12 cellular contexts compared by ENCODE assay signal in the genomic region with DNA sequence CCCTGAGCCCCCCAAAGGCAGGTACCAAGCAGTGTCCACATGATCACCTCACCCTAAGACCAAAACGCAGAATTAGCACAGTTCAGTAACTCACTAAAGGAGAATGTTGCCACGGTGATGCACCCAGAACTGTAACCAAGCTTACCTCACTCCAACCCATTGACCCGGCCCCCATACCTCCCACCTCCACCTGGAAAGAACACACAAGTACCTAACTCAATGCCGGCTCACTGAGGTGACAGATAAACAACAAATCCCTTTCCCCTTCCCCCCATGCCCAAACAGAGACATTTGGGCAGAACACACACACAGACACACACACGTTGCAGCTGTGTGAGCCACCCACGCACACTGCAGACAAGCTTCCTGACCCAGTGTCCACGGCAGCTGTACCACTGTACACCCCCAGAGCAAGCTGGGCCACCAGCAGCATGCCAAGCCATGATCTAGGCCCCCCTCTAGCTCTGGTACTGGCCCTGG. TPM values are rescaled to one million over a fixed set of nuclear protein-coding genes. Genes with fewer than 3 reads are reported as not detected.
A peak's percentile ranks its signal among the peaks of the same experiment; 100 is the strongest.
DNase-seq lines count a peak whose midpoint lies in the region; ATAC-seq and TF ChIP-seq lines count a peak whose summit lies in the region.
"Had no signal": no experiment of that assay in that cellular context is flagged by ENCODE, and none has a peak within 500 bp of the region (broad histone marks: within the 10 kb centered on the region; RNA-seq: fewer than 3 reads in every experiment).

No MANE protein-coding gene starts in this region.

- H3K27ac Mint-ChIP-seq in activated CD4-positive, alpha-beta T cell treated with anti-CD3 and anti-CD28 coated beads, Interleukin-2, amount 10 ng/mL, durations not matched to agents 24 days and 14 days = peak overlapping the region; percentile 11
- no peak overlapping the region for H3K27ac Mint-ChIP-seq in activated CD4-positive, alpha-beta T cell treated with anti-CD3 and anti-CD28 coated beads, Interleukin-2, amount 10 ng/mL, durations not matched to agents 7 days and 5 days
- H3K27ac Mint-ChIP-seq in memory B cell = peak overlapping the region; percentile 56

- POLR2A ChIA-PET in activated CD4-positive, alpha-beta T cell treated with anti-CD3 and anti-CD28 coated beads, Interleukin-2, amount 10 ng/mL, durations not matched to agents 7 days and 5 days (lab: Charles Lee) = no interaction called here

- no peak for DNase-seq in activated CD4-positive, alpha-beta T cell treated with anti-CD3 and anti-CD28 coated beads, Interleukin-2, amount 10 ng/mL, durations not matched to agents 24 days and 14 days
- DNase-seq in activated CD4-positive, alpha-beta T cell treated with anti-CD3 and anti-CD28 coated beads, Interleukin-2, amount 10 ng/mL, durations not matched to agents 7 days and 5 days = no peak
- DNase-seq in caudate nucleus (lab: John Stamatoyannopoulos, UW) (peak in 3 of 61 donors; percentile 13 to 53 (median 26)), memory B cell (ENCODE audit: low spot score in 2 of 2) (no peak), suprapubic skin (ENCODE audit: low spot score in 2 of 2) (no peak), mucosa of descending colon (no peak), HAP-1 (ENCODE audit: low spot score in 2 of 2) (no peak), occipital lobe (lab: John Stamatoyannopoulos, UW) (no peak)

- peaks cover 57% of the 10 kb centered on the region for H3K4me1 Mint-ChIP-seq in activated CD4-positive, alpha-beta T cell treated with anti-CD3 and anti-CD28 coated beads, Interleukin-2, amount 10 ng/mL, durations not matched to agents 24 days and 14 days
- H3K4me1 Mint-ChIP-seq in activated CD4-positive, alpha-beta T cell treated with anti-CD3 and anti-CD28 coated beads, Interleukin-2, amount 10 ng/mL, durations not matched to agents 7 days and 5 days = peaks cover 29% of the 10 kb centered on the region
- peaks cover 38% of the 10 kb centered on the region for H3K4me1 Mint-ChIP-seq in memory B cell

- CTCF ChIA-PET in activated CD4-positive, alpha-beta T cell treated with anti-CD3 and anti-CD28 coated beads, Interleukin-2, amount 10 ng/mL, durations not matched to agents 7 days and 5 days (lab: Charles Lee) = interaction anchor here (0.7 to 10.5 kb wide), 16 partner anchors 10 to 81 kb away, joined by 3 to 162 read pairs (median 4); a partner anchor contains a TSS

- H3K4me3 ChIP-seq in suprapubic skin (peak overlapping the region; percentile 67), mucosa of descending colon (no peak overlapping the region), HAP-1 (no peak overlapping the region)

- TF ChIP-seq EP300 in suprapubic skin (IDR thresholded peaks at IDR 0.05) = no peak

- intact Hi-C loops in activated CD4-positive, alpha-beta T cell treated with anti-CD3 and anti-CD28 coated beads, Interleukin-2, amount 10 ng/mL, durations not matched to agents 24 days and 14 days (cut with micrococcal nuclease) = loop anchor here (5.0 kb wide), 1 partner anchor 1490 kb away; a partner anchor contains a TSS
- intact Hi-C loops in mucosa of descending colon (cut with DNase I, micrococcal nuclease) = no loop called here

- no peaks in the 10 kb centered on the region for H3K36me3 Mint-ChIP-seq in activated CD4-positive, alpha-beta T cell treated with anti-CD3 and anti-CD28 coated beads, Interleukin-2, amount 10 ng/mL, durations not matched to agents 24 days and 14 days (ENCODE audit: low read depth)
- no peaks in the 10 kb centered on the region for H3K36me3 Mint-ChIP-seq in activated CD4-positive, alpha-beta T cell treated with anti-CD3 and anti-CD28 coated beads, Interleukin-2, amount 10 ng/mL, durations not matched to agents 7 days and 5 days (ENCODE audit: low read depth)
- H3K36me3 Mint-ChIP-seq in memory B cell = no peaks in the 10 kb centered on the region

- H3K4me1 ChIP-seq in suprapubic skin (peaks cover 68% of the 10 kb centered on the region), mucosa of descending colon (ENCODE audit: low read depth) (peaks cover 45% of the 10 kb centered on the region), HAP-1 (no peaks in the 10 kb centered on the region)

- no peak for ATAC-seq in memory B cell (ENCODE audit: low read depth)
- ATAC-seq in mucosa of descending colon = no peak

- in situ Hi-C loops in HAP-1 (cut with MboI; ENCODE audit: low sequenced_read_pairs) = no loop called here

- H3K4me3 Mint-ChIP-seq in activated CD4-positive, alpha-beta T cell treated with anti-CD3 and anti-CD28 coated beads, Interleukin-2, amount 10 ng/mL, durations not matched to agents 24 days and 14 days = peak overlapping the region; percentile 51
- H3K4me3 Mint-ChIP-seq in activated CD4-positive, alpha-beta T cell treated with anti-CD3 and anti-CD28 coated beads, Interleukin-2, amount 10 ng/mL, durations not matched to agents 7 days and 5 days = no peak overlapping the region
- H3K4me3 Mint-ChIP-seq in memory B cell = peak overlapping the region; percentile 41

- no peak for TF ChIP-seq POLR2A in suprapubic skin (IDR thresholded peaks at IDR 0.05)

- H3K27me3 Mint-ChIP-seq in activated CD4-positive, alpha-beta T cell treated with anti-CD3 and anti-CD28 coated beads, Interleukin-2, amount 10 ng/mL, durations not matched to agents 24 days and 14 days = peaks cover 2% of the 10 kb centered on the region
- peaks cover 4% of the 10 kb centered on the region for H3K27me3 Mint-ChIP-seq in activated CD4-positive, alpha-beta T cell treated with anti-CD3 and anti-CD28 coated beads, Interleukin-2, amount 10 ng/mL, durations not matched to agents 7 days and 5 days
- H3K27me3 Mint-ChIP-seq in memory B cell = no peaks in the 10 kb centered on the region

- no peaks in the 10 kb centered on the region for H3K27me3 ChIP-seq in suprapubic skin
- H3K27me3 ChIP-seq in HAP-1 (ENCODE audit: low read depth) = no peaks in the 10 kb centered on the region

- H3K9me3 ChIP-seq in suprapubic skin = no peaks in the 10 kb centered on the region
- no peaks in the 10 kb centered on the region for H3K9me3 ChIP-seq in mucosa of descending colon
- no peaks in the 10 kb centered on the region for H3K9me3 ChIP-seq in HAP-1

- no peak for TF ChIP-seq CTCF in suprapubic skin (IDR thresholded peaks at IDR 0.05)
- no peak for TF ChIP-seq CTCF in mucosa of descending colon (IDR thresholded peaks at IDR 0.05)

- peak overlapping the region; percentile 99 for H3K27ac ChIP-seq in caudate nucleus (ENCODE audit: low read depth, low read length)
- H3K27ac ChIP-seq in suprapubic skin = no peak overlapping the region

- H3K36me3 ChIP-seq in suprapubic skin (no peaks in the 10 kb centered on the region), mucosa of descending colon (ENCODE audit: low read depth) (no peaks in the 10 kb centered on the region), HAP-1 (replicated peaks) (no peaks in the 10 kb centered on the region)

- no peaks in the 10 kb centered on the region for H3K9me3 Mint-ChIP-seq in activated CD4-positive, alpha-beta T cell treated with anti-CD3 and anti-CD28 coated beads, Interleukin-2, amount 10 ng/mL, durations not matched to agents 24 days and 14 days
- no peaks in the 10 kb centered on the region for H3K9me3 Mint-ChIP-seq in activated CD4-positive, alpha-beta T cell treated with anti-CD3 and anti-CD28 coated beads, Interleukin-2, amount 10 ng/mL, durations not matched to agents 7 days and 5 days
- no peaks in the 10 kb centered on the region for H3K9me3 Mint-ChIP-seq in memory B cell

- WGBS in suprapubic skin = 70% methylated on average over 7 of the region's 7 CpGs

RNA-seq across cellular contexts. Expression of a gene that starts 1.3 kb away (rescaled TPM):
- total RNA-seq in activated CD4-positive, alpha-beta T cell treated with anti-CD3 and anti-CD28 coated beads, Interleukin-2, amount 10 ng/mL, durations not matched to agents 24 days and 14 days = 3.6 and 4.5 TPM in 2 replicates
- under 1 TPM in 1 of 2 experiments, not detected in 1; 0.15 TPM for total RNA-seq in activated CD4-positive, alpha-beta T cell treated with anti-CD3 and anti-CD28 coated beads, Interleukin-2, amount 10 ng/mL, durations not matched to agents 7 days and 5 days
- total RNA-seq in suprapubic skin (10 to 100 TPM in 3 of 4 donors, 1 to 10 TPM in 1; 9.3 to 48.9 (median 20.0) TPM), mucosa of descending colon (10 to 100 TPM in 2 of 3 donors, 1 to 10 TPM in 1; 9.5 to 15.6 (median 11.4) TPM), occipital lobe (9.0 TPM)

RNA-seq across cellular contexts. Expression of a gene that starts 15.6 kb away (rescaled TPM):
- total RNA-seq in activated CD4-positive, alpha-beta T cell treated with anti-CD3 and anti-CD28 coated beads, Interleukin-2, amount 10 ng/mL, durations not matched to agents 24 days and 14 days = 10.7 and 12.3 TPM in 2 replicates
- 1 to 10 TPM; 7.9 to 9.1 TPM for total RNA-seq in activated CD4-positive, alpha-beta T cell treated with anti-CD3 and anti-CD28 coated beads, Interleukin-2, amount 10 ng/mL, durations not matched to agents 7 days and 5 days
- total RNA-seq in suprapubic skin = 10 to 100 TPM; 38.2 to 53.6 (median 44.7) TPM
- total RNA-seq in mucosa of descending colon = 10 to 100 TPM; 17.2 to 35.4 (median 19.1) TPM
- 11.1 TPM for total RNA-seq in occipital lobe

RNA-seq across cellular contexts. Expression of a gene that starts 32.1 kb away (rescaled TPM):
- total RNA-seq in activated CD4-positive, alpha-beta T cell treated with anti-CD3 and anti-CD28 coated beads, Interleukin-2, amount 10 ng/mL, durations not matched to agents 24 days and 14 days = 0.09 TPM in 1 of 2 replicates, not detected in the other
- not detected for total RNA-seq in activated CD4-positive, alpha-beta T cell treated with anti-CD3 and anti-CD28 coated beads, Interleukin-2, amount 10 ng/mL, durations not matched to agents 7 days and 5 days
- total RNA-seq in suprapubic skin (10 to 100 TPM in 3 of 4 donors, 1 to 10 TPM in 1; 3.5 to 36.1 (median 20.8) TPM), mucosa of descending colon (under 1 TPM in 2 of 3 donors, not detected in 1; 0.19 to 0.31 TPM), occipital lobe (not detected)
- total RNA-seq: A172; dermis blood vessel endothelial cell; HT-29; T-helper 1 cell treated with Interleukin-12 subunit alpha and Interleukin-12 subunit beta and Interleukin-4 antibody, amounts not matched to agents 30 ng/mL and 1 ng/mL, for 36 hours had no signal

RNA-seq across cellular contexts. Expression of a gene that starts 51.6 kb away (rescaled TPM):
- total RNA-seq in activated CD4-positive, alpha-beta T cell treated with anti-CD3 and anti-CD28 coated beads, Interleukin-2, amount 10 ng/mL, durations not matched to agents 24 days and 14 days = 63.4 and 67.3 TPM in 2 replicates
- 10 to 100 TPM; 40.3 to 42.9 TPM for total RNA-seq in activated CD4-positive, alpha-beta T cell treated with anti-CD3 and anti-CD28 coated beads, Interleukin-2, amount 10 ng/mL, durations not matched to agents 7 days and 5 days
- total RNA-seq in suprapubic skin (10 to 100 TPM; 11.7 to 25.5 (median 19.4) TPM), mucosa of descending colon (10 to 100 TPM; 16.5 to 26.0 (median 20.0) TPM), occipital lobe (24.3 TPM)
